ENCODE assay signal across 31 cellular contexts in genomic region chr6:43416935-43417334, GRCh38. TPM values are rescaled to one million over a fixed set of nuclear protein-coding genes. Genes with fewer than 3 reads are reported as not detected.
DNase-seq lines count a peak whose midpoint lies in the region; ATAC-seq, FAIRE-seq and TF ChIP-seq lines count a peak whose summit lies in the region.
"Had no signal": no experiment of that assay in that cellular context is flagged by ENCODE, and none has a peak within 500 bp of the region (broad histone marks: within the 10 kb centered on the region; RNA-seq: fewer than 3 reads in every experiment).

No MANE protein-coding gene starts in this region.

- H3K4me2 ChIP-seq in K562 (ENCODE audit: insufficient read depth, low read length) = no peak overlapping the region
- H3K4me2 ChIP-seq: A549; BLaER1; BLaER1 treated with 17β-estradiol and CSF1 and Interleukin-3, amounts not matched to agents 10 nM and 100 nM had no signal

- 25% methylated on average over 4 of the region's 4 CpGs for WGBS in K562 (ENCODE audit: insufficient coverage, low coverage, missing lambda C conversion rate)

- intact Hi-C loops in K562 (cut with micrococcal nuclease) (no loop called here), upper lobe of right lung (cut with DNase I) (no loop called here)

- no peaks in the 10 kb centered on the region for H4K20me1 ChIP-seq in K562 (replicated peaks; ENCODE audit: control insufficient read depth, insufficient read depth, low read length)
- H4K20me1 ChIP-seq: BLaER1; BLaER1 treated with 17β-estradiol and CSF1 and Interleukin-3, amounts not matched to agents 10 nM and 100 nM had no signal

- no peak for TF ChIP-seq RAD21 in K562 (CRISPR knock-in tag; conservative IDR thresholded peaks at IDR 0.05 in 1 of 2, IDR thresholded peaks at IDR 0.05 in 1 of 2)

- CTCF ChIA-PET in K562 (lab: Yijun Ruan, JAX; ENCODE audit: low intra/inter-chr PET ratio) = no interaction called here

- POLR2A ChIA-PET in K562 (lab: Yijun Ruan, JAX) = interaction anchor here (1.1 kb wide), 1 partner anchor 17 kb away, joined by 3 read pairs; no protein-coding TSS in a partner anchor

- H2AFZ ChIP-seq in K562 (ENCODE audit: low read depth, low read length) = no peak overlapping the region

- in situ Hi-C loops in K562 (cut with MboI) = no loop called here

- H3K79me2 ChIP-seq in K562 (ENCODE audit: control insufficient read depth, insufficient read depth, low read length) = no peaks in the 10 kb centered on the region

- no peak for DNase-seq in K562 (ENCODE audit: extremely low read depth in 1 of 4, low spot score in 3 of 4)
- no peak for DNase-seq in upper lobe of right lung
- DNase-seq: 8988T; ACHN; AML-193; BE2C; C1 segment of cervical spinal cord; Caco-2; Calu3; CD4-positive, alpha-beta memory T cell; CD4-positive, alpha-beta T cell; CD4-positive, CD25-positive, alpha-beta regulatory T cell; CD8-positive, alpha-beta memory T cell; CD8-positive, alpha-beta T cell; COR-L47; DMS 273 treated with DMSO at 0.1 percent for 48 hours; DMS153; DMS53; DMS79; DMS79 treated with DMSO at 0.1 percent for 48 hours; DND-41; EL had no signal

- no peak for FAIRE-seq in K562 (lab: Jason Lieb, UNC)
- FAIRE-seq: A204.1, A549, D721Med had no signal

- no peak overlapping the region for H3K27ac ChIP-seq in K562 (ENCODE audit: extremely low read depth, low read depth, low read length)
- H3K27ac ChIP-seq in upper lobe of right lung = no peak overlapping the region
- H3K27ac ChIP-seq: 22Rv1; A549; BLaER1; BLaER1 treated with 17β-estradiol and CSF1 and Interleukin-3, amounts not matched to agents 10 nM and 100 nM; C4-2B had no signal

- no peak for ATAC-seq in K562
- ATAC-seq in upper lobe of right lung = no peak
- ATAC-seq: A549; CD8-positive, alpha-beta T cell had no signal

- peak overlapping the region in 1 of 2 experiments; percentile 29; a peak in 1 of 4 replicates for H3K9ac ChIP-seq in K562 (ENCODE audit: insufficient read depth in 1 of 2, low read depth in 2 of 2, low read length in 2 of 2)
- H3K9ac ChIP-seq: BLaER1; BLaER1 treated with 17β-estradiol and CSF1 and Interleukin-3, amounts not matched to agents 10 nM and 100 nM had no signal

- H3K4me3 ChIP-seq in K562 (no peak overlapping the region), upper lobe of right lung (no peak overlapping the region)
- H3K4me3 ChIP-seq: A549; BLaER1; BLaER1 treated with 17β-estradiol and CSF1 and Interleukin-3, amounts not matched to agents 10 nM and 100 nM had no signal

- no peaks in the 10 kb centered on the region for H3K36me3 ChIP-seq in K562 (ENCODE audit: control insufficient read depth, insufficient read depth, low read length)
- no peaks in the 10 kb centered on the region for H3K36me3 ChIP-seq in upper lobe of right lung
- H3K36me3 ChIP-seq: BE2C; BLaER1; BLaER1 treated with 17β-estradiol and CSF1 and Interleukin-3, amounts not matched to agents 10 nM and 100 nM had no signal

- H3K4me1 ChIP-seq in K562 (replicated peaks in 1 of 2; ENCODE audit: control insufficient read depth in 2 of 2, insufficient read depth in 2 of 2, low read length in 2 of 2) (peaks cover 0 to 6% of the 10 kb centered on the region in 2 experiments; a peak in 1 of 5 replicates), upper lobe of right lung (no peaks in the 10 kb centered on the region)
- H3K4me1 ChIP-seq: A549; BE2C; BLaER1; BLaER1 treated with 17β-estradiol and CSF1 and Interleukin-3, amounts not matched to agents 10 nM and 100 nM; Caco-2 had no signal

- H3K9me1 ChIP-seq in K562 (ENCODE audit: control insufficient read depth, insufficient read depth, low read length) = no peaks in the 10 kb centered on the region

- no peak for TF ChIP-seq EP300 in K562 (IDR thresholded peaks at IDR 0.05; ENCODE audit: low read length)

- H3K27me3 ChIP-seq in K562 (ENCODE audit: control insufficient read depth in 2 of 2, insufficient read depth in 2 of 2, low read length in 2 of 2) = peaks cover 4 to 23% of the 10 kb centered on the region in 2 experiments; a peak in 4 of 5 replicates
- no peaks in the 10 kb centered on the region for H3K27me3 ChIP-seq in upper lobe of right lung
- H3K27me3 ChIP-seq: BLaER1; BLaER1 treated with 17β-estradiol and CSF1 and Interleukin-3, amounts not matched to agents 10 nM and 100 nM had no signal

- BruUV-seq in K562 (replicated peaks; lab: Mats Ljungman, UMichigan) = no TSS peak

- no peak for TF ChIP-seq CTCF in K562 (IDR thresholded peaks at IDR 0.05 in 2 of 3, conservative IDR thresholded peaks at IDR 0.05 in 1 of 3; ENCODE audit: insufficient read depth in 2 of 3, low read depth in 1 of 3, low read length in 3 of 3)
- TF ChIP-seq CTCF in upper lobe of right lung (IDR thresholded peaks at IDR 0.05) = no peak

- no peak for TF ChIP-seq POLR2A in K562 (conservative IDR thresholded peaks at IDR 0.05)

- H3K9me3 ChIP-seq in K562 (replicated peaks; ENCODE audit: control insufficient read depth, insufficient read depth, low read depth, low read length) (peaks cover 3% of the 10 kb centered on the region; the same call in 1 of the 2 replicates), upper lobe of right lung (no peaks in the 10 kb centered on the region)
- H3K9me3 ChIP-seq: A549, BE2C had no signal

TF ChIP-seq in K562, 482 proteins besides CTCF, POLR2A, EP300 and RAD21:
- 0 out of 2 replicates have a peak, but pooled peaks have one; percentile 6 for TF ChIP-seq C11orf30 (IDR thresholded peaks at IDR 0.05; ENCODE audit: low read depth)
- no peak for TF ChIP-seq SMAD4 (CRISPR knock-in tag; conservative IDR thresholded peaks at IDR 0.05)
- no peak for TF ChIP-seq SNRNP70 (optimal IDR thresholded peaks at IDR 0.05; ENCODE audit: low read depth, low read length)
- TF ChIP-seq ZNF316 (IDR thresholded peaks at IDR 0.05) = peak; percentile 63; the same call in 1 of the 2 replicates
- TF ChIP-seq ZNF717 (CRISPR knock-in tag; IDR thresholded peaks at IDR 0.05) = no peak
- no peak for TF ChIP-seq ZNF311 (CRISPR knock-in tag; IDR thresholded peaks at IDR 0.05)
- no peak for TF ChIP-seq GTF2A2 (tag; IDR thresholded peaks at IDR 0.05)
TF ChIP-seq in K562: peak in this region for 2.

RNA-seq across cellular contexts. Expression of gene ABCC10, which starts 10.4 kb away (rescaled TPM):
- total RNA-seq in K562 (2011; cell fraction: chromatin; rRNA removed; ENCODE audit: low replicate concordance) = 98.1 and 219 TPM in 2 replicates
- total RNA-seq in K562 (2011; cell fraction: nucleolus; rRNA removed) = 108 and 125 TPM in 2 replicates
- 89.8 and 98.2 TPM in 2 replicates for total RNA-seq in K562 (2011; cell fraction: nucleoplasm; rRNA removed)
- total RNA-seq in K562 (2014; rRNA removed) (16.5 and 20.4 TPM in 2 replicates), K562 (2014; rRNA removed; fragmentation: Illumina TruSeq; extraction: Trizol) (6.8 and 10.5 TPM in 2 replicates), K562 (2015; rRNA removed; fragmentation: Illumina TruSeq; extraction: Trizol) (13.4 TPM in 2 replicates), K562 (2021) (28.4 and 29.1 TPM in 2 replicates), upper lobe of right lung (30.0 TPM)
- polyA plus RNA-seq in K562 (2011; rRNA removed) (13.7 and 23.5 TPM in 2 replicates), K562 (2014; fragmentation: Illumina TruSeq; extraction: Trizol) (21.3 and 25.8 TPM in 2 replicates), K562 (2014; fragmentation: Nextera tagmentation; extraction: Ambion mirVana) (1 to 10 TPM; 2.4 to 2.6 TPM), K562 (2014; rRNA removed) (21.7 and 21.8 TPM in 2 replicates)
- polyA plus RNA-seq in K562 (2011; cell fraction: cytosol; rRNA removed) = 13.8 and 24.4 TPM in 2 replicates
- 79.9 and 89.8 TPM in 2 replicates for polyA plus RNA-seq in K562 (2011; cell fraction: nucleus; rRNA removed)
- 19.5 and 28.6 TPM in 2 replicates for polyA plus RNA-seq in K562 (2012)
- polyA minus RNA-seq in K562 (2011; rRNA and poly(A)+ RNA removed) = 11.0 and 11.4 TPM in 2 replicates
- polyA minus RNA-seq in K562 (2011; cell fraction: cytosol; rRNA and poly(A)+ RNA removed) = 15.0 and 21.0 TPM in 2 replicates
- polyA minus RNA-seq in K562 (2011; cell fraction: nucleus; rRNA and poly(A)+ RNA removed) = 16.6 and 23.7 TPM in 2 replicates

RNA-seq across cellular contexts. Expression of gene DLK2, which starts 38.4 kb away (rescaled TPM):
- 0.30 and 1.3 TPM in 2 replicates for total RNA-seq in K562 (2011; cell fraction: chromatin; rRNA removed; ENCODE audit: low replicate concordance)
- total RNA-seq in K562 (2011; cell fraction: nucleolus; rRNA removed) = 2.2 and 3.3 TPM in 2 replicates
- total RNA-seq in K562 (2011; cell fraction: nucleoplasm; rRNA removed) = 1.9 and 2.0 TPM in 2 replicates
- total RNA-seq in K562 (2014; rRNA removed) (0.23 and 0.29 TPM in 2 replicates), K562 (2014; rRNA removed; fragmentation: Illumina TruSeq; extraction: Trizol) (not detected in 2 replicates), K562 (2015; rRNA removed; fragmentation: Illumina TruSeq; extraction: Trizol) (0.11 TPM in 1 of 2 replicates, not detected in the other), K562 (2021) (0.36 and 0.53 TPM in 2 replicates), upper lobe of right lung (0.23 TPM)
- polyA plus RNA-seq in K562 (2011; rRNA removed) (0.35 and 0.74 TPM in 2 replicates), K562 (2014; fragmentation: Illumina TruSeq; extraction: Trizol) (0.16 and 0.37 TPM in 2 replicates), K562 (2014; fragmentation: Nextera tagmentation; extraction: Ambion mirVana) (not detected), K562 (2014; rRNA removed) (0.45 and 0.65 TPM in 2 replicates)
- polyA plus RNA-seq in K562 (2011; cell fraction: cytosol; rRNA removed) = 1.0 and 1.8 TPM in 2 replicates
- polyA plus RNA-seq in K562 (2011; cell fraction: nucleus; rRNA removed) = 0.87 and 1.3 TPM in 2 replicates
- polyA plus RNA-seq in K562 (2012) = 0.59 and 0.60 TPM in 2 replicates
- 0.25 and 0.27 TPM in 2 replicates for polyA minus RNA-seq in K562 (2011; rRNA and poly(A)+ RNA removed)
- polyA minus RNA-seq in K562 (2011; cell fraction: cytosol; rRNA and poly(A)+ RNA removed) = not detected in 2 replicates
- 0.13 and 0.44 TPM in 2 replicates for polyA minus RNA-seq in K562 (2011; cell fraction: nucleus; rRNA and poly(A)+ RNA removed)
- total RNA-seq: B cell had no signal
- polyA plus RNA-seq: CD14-positive monocyte had no signal

RNA-seq across cellular contexts. Expression of gene ZNF318, which starts 47.5 kb away (rescaled TPM):
- total RNA-seq in K562 (2011; cell fraction: chromatin; rRNA removed; ENCODE audit: low replicate concordance) = 31.3 and 42.8 TPM in 2 replicates
- total RNA-seq in K562 (2011; cell fraction: nucleolus; rRNA removed) = 14.2 and 16.4 TPM in 2 replicates
- 17.2 and 19.3 TPM in 2 replicates for total RNA-seq in K562 (2011; cell fraction: nucleoplasm; rRNA removed)
- total RNA-seq in K562 (2014; rRNA removed) = 7.9 and 10.2 TPM in 2 replicates
- total RNA-seq in K562 (2014; rRNA removed; fragmentation: Illumina TruSeq; extraction: Trizol) = 7.5 and 8.6 TPM in 2 replicates
- total RNA-seq in K562 (2015; rRNA removed; fragmentation: Illumina TruSeq; extraction: Trizol) = 8.4 and 9.2 TPM in 2 replicates
- 16.9 and 17.8 TPM in 2 replicates for total RNA-seq in K562 (2021)
- polyA plus RNA-seq in K562 (2011; rRNA removed) = 19.0 and 24.6 TPM in 2 replicates
- polyA plus RNA-seq in K562 (2011; cell fraction: cytosol; rRNA removed) = 18.0 and 21.3 TPM in 2 replicates
- polyA plus RNA-seq in K562 (2011; cell fraction: nucleus; rRNA removed) = 35.5 and 47.6 TPM in 2 replicates
- 13.6 and 14.5 TPM in 2 replicates for polyA plus RNA-seq in K562 (2012)
- polyA plus RNA-seq in K562 (2014; fragmentation: Illumina TruSeq; extraction: Trizol) = 15.5 and 17.5 TPM in 2 replicates
- 1 to 10 TPM; 3.2 to 3.6 TPM for polyA plus RNA-seq in K562 (2014; fragmentation: Nextera tagmentation; extraction: Ambion mirVana)
- polyA plus RNA-seq in K562 (2014; rRNA removed) = 8.7 and 9.7 TPM in 2 replicates
- polyA minus RNA-seq in K562 (2011; rRNA and poly(A)+ RNA removed) = 36.5 and 39.7 TPM in 2 replicates
- polyA minus RNA-seq in K562 (2011; cell fraction: cytosol; rRNA and poly(A)+ RNA removed) = 26.8 and 29.1 TPM in 2 replicates
- 13.2 and 26.0 TPM in 2 replicates for polyA minus RNA-seq in K562 (2011; cell fraction: nucleus; rRNA and poly(A)+ RNA removed)
- total RNA-seq in upper lobe of right lung = 16.4 TPM
